Comparison of ENCODE assay signal across 8 cellular contexts in genomic region chr7:90211391-90212148, GRCh38. TPM values are rescaled to one million over a fixed set of nuclear protein-coding genes. Genes with fewer than 3 reads are reported as not detected.
DNase-seq lines count a peak whose midpoint lies in the region; ATAC-seq and TF ChIP-seq lines count a peak whose summit lies in the region.

TSS of gene STEAP2 (plus strand) at chr7:90211740. CDS start at chr7:90225083, 13,343 bp downstream.

- CTCF ChIA-PET in CD8-positive, alpha-beta T cell (lab: Charles Lee): interaction anchor here (0.6 kb wide), 1 partner anchor 205 kb away, joined by 3 read pairs; no protein-coding TSS in a partner anchor

- H3K27me3 Mint-ChIP-seq in CD8-positive, alpha-beta T cell (ENCODE audit: low read depth): peaks cover 20% of the 10 kb centered on the region

- no peaks in the 10 kb centered on the region for H3K36me3 Mint-ChIP-seq in CD8-positive, alpha-beta T cell

- no peak for TF ChIP-seq EP300 in ovary (IDR thresholded peaks at IDR 0.05)

- no peak within 1 kb of the TSS for H3K4me3 ChIP-seq in CD8-positive, alpha-beta T cell (ENCODE audit: low read depth, low read length)
- H3K4me3 ChIP-seq in adrenal gland (peak within 1 kb of the TSS in 2 of 4 donors; percentile 55 to 64), ovary (peak within 1 kb of the TSS; percentile 68), vagina (peak within 1 kb of the TSS; percentile 65 to 89)

- H3K4me3 Mint-ChIP-seq in CD8-positive, alpha-beta T cell: peak within 1 kb of the TSS; percentile 8

- no peaks in the 10 kb centered on the region for H3K4me1 ChIP-seq in CD8-positive, alpha-beta T cell (ENCODE audit: insufficient read depth, low read length)
- H3K4me1 ChIP-seq in adrenal gland (replicated peaks in 1 of 2): peaks cover 6 to 9% of the 10 kb centered on the region in 2 donors
- peaks cover 5% of the 10 kb centered on the region for H3K4me1 ChIP-seq in ovary (ENCODE audit: insufficient read depth)
- peaks cover 20% of the 10 kb centered on the region for H3K4me1 ChIP-seq in vagina

- H3K27ac Mint-ChIP-seq in CD8-positive, alpha-beta T cell: no peak within 1 kb of the TSS

- H3K27ac ChIP-seq in CD8-positive, alpha-beta T cell (ENCODE audit: low read depth, low read length): no peak within 1 kb of the TSS
- peak within 1 kb of the TSS in 3 of 5 donors; percentile 43 to 83 (median 74) for H3K27ac ChIP-seq in adrenal gland
- H3K27ac ChIP-seq in ovary: peak within 1 kb of the TSS; percentile 87 to 93
- H3K27ac ChIP-seq in vagina: peak within 1 kb of the TSS; percentile 78

- H3K4me1 Mint-ChIP-seq in CD8-positive, alpha-beta T cell (ENCODE audit: low read depth): peaks cover 8% of the 10 kb centered on the region

- no peak for ATAC-seq in CD8-positive, alpha-beta T cell
- peak; percentile 93 for ATAC-seq in HG03196 (IDR thresholded peaks at IDR 0.05; ENCODE audit: unreplicated experiment)

- TF ChIP-seq POLR2A in adrenal gland (IDR thresholded peaks at IDR 0.05) (peak in 1 of 2 donors; percentile 49), ovary (IDR thresholded peaks at IDR 0.05) (peak; percentile 89), vagina (IDR thresholded peaks at IDR 0.05) (peak in 1 of 2 donors; percentile 66)

- WGBS in adrenal gland, 4 donors: 0 to 1% (median 1%) methylated on average over 15 to 73 of the region's 73 CpGs
- 1% methylated on average over 48 to 73 of the region's 73 CpGs for WGBS in ovary, 3 donors

- no peak for TF ChIP-seq CTCF in CD8-positive, alpha-beta T cell (IDR thresholded peaks at IDR 0.05)
- TF ChIP-seq CTCF in adrenal gland (IDR thresholded peaks at IDR 0.05) (peak; percentile 42 to 81 (median 57)), ovary (IDR thresholded peaks at IDR 0.05) (peak; percentile 44 to 93 (median 72)), vagina (IDR thresholded peaks at IDR 0.05) (peak in 2 of 3 experiments; percentile 37 to 49)

- no peaks in the 10 kb centered on the region for H3K36me3 ChIP-seq in CD8-positive, alpha-beta T cell (ENCODE audit: insufficient read depth, low read length)
- no peaks in the 10 kb centered on the region for H3K36me3 ChIP-seq in adrenal gland (replicated peaks in 1 of 2)
- no peaks in the 10 kb centered on the region for H3K36me3 ChIP-seq in ovary
- H3K36me3 ChIP-seq in vagina: no peaks in the 10 kb centered on the region

- intact Hi-C loops in CD8-positive, alpha-beta T cell (cut with DNase I, micrococcal nuclease): no loop called here
- intact Hi-C loops in adrenal gland (cut with DNase I) (no loop called here), cardiac septum (cut with DNase I) (loop anchor here (5.0 kb wide), 1 partner anchor 41 kb away; no protein-coding TSS in a partner anchor), ovary (cut with DNase I) (loop anchor here in 1 of 4 donors (10.0 kb wide), 1 partner anchor 57 kb away; the partner anchor contains the start of gene STEAP1), vagina (cut with DNase I) (no loop called here)

- POLR2A ChIA-PET in CD8-positive, alpha-beta T cell (lab: Charles Lee): no interaction called here

- peaks cover 6% of the 10 kb centered on the region for H3K27me3 ChIP-seq in CD8-positive, alpha-beta T cell (ENCODE audit: insufficient read depth, low read length)
- H3K27me3 ChIP-seq in adrenal gland: no peaks in the 10 kb centered on the region
- H3K27me3 ChIP-seq in ovary: no peaks in the 10 kb centered on the region
- H3K27me3 ChIP-seq in vagina: no peaks in the 10 kb centered on the region

- DNase-seq in CD8-positive, alpha-beta T cell: no peak
- peak; percentile 39 for DNase-seq in GM19238 (ENCODE audit: insufficient read length, low spot score)
- DNase-seq in NCI-H524 treated with DMSO at 0.1 percent for 48 hours (lab: John Stamatoyannopoulos, UW): peak; percentile 61
- peak; percentile 81 to 93 (median 86) for DNase-seq in adrenal gland
- peak; percentile 91 for DNase-seq in cardiac septum (ENCODE audit: low spot score)
- DNase-seq in ovary: peak; percentile 93 to 96 (median 95)
- DNase-seq in vagina (ENCODE audit: extremely low spot score in 2 of 2): peak in 1 of 2 donors; percentile 94

- no peaks in the 10 kb centered on the region for H3K9me3 ChIP-seq in CD8-positive, alpha-beta T cell (ENCODE audit: low read length)
- no peaks in the 10 kb centered on the region for H3K9me3 ChIP-seq in adrenal gland (replicated peaks in 1 of 3)
- H3K9me3 ChIP-seq in ovary: no peaks in the 10 kb centered on the region
- H3K9me3 ChIP-seq in vagina: no peaks in the 10 kb centered on the region

- no peaks in the 10 kb centered on the region for H3K9me3 Mint-ChIP-seq in CD8-positive, alpha-beta T cell

RNA-seq across cellular contexts. Expression of gene STEAP2, which starts in this region (rescaled TPM):
- not detected for total RNA-seq in CD8-positive, alpha-beta T cell
- total RNA-seq in adrenal gland (1 to 10 TPM; 2.0 to 9.4 (median 6.8) TPM), cardiac septum (15.9 TPM), ovary (10 to 100 TPM; 21.1 to 47.1 (median 27.6) TPM), vagina (32.2 TPM)
- polyA plus RNA-seq in adrenal gland (1 to 10 TPM; 2.5 to 6.4 (median 4.8) TPM), ovary (10 to 100 TPM in 1 of 2 donors, 1 to 10 TPM in 1; 10.0 to 15.7 TPM)

Comparison
In these comparisons a context has a peak if more than half of its experiments do, and no peak if none do; other contexts are left out.
1. DNase-seq: peak in GM19238 (single experiment), NCI-H524 treated with DMSO at 0.1 percent for 48 hours (single experiment), adrenal gland (7 of 7), cardiac septum (single experiment) and ovary (5 of 5); none in CD8-positive, alpha-beta T cell (0 of 7).